In the genomic region with DNA sequence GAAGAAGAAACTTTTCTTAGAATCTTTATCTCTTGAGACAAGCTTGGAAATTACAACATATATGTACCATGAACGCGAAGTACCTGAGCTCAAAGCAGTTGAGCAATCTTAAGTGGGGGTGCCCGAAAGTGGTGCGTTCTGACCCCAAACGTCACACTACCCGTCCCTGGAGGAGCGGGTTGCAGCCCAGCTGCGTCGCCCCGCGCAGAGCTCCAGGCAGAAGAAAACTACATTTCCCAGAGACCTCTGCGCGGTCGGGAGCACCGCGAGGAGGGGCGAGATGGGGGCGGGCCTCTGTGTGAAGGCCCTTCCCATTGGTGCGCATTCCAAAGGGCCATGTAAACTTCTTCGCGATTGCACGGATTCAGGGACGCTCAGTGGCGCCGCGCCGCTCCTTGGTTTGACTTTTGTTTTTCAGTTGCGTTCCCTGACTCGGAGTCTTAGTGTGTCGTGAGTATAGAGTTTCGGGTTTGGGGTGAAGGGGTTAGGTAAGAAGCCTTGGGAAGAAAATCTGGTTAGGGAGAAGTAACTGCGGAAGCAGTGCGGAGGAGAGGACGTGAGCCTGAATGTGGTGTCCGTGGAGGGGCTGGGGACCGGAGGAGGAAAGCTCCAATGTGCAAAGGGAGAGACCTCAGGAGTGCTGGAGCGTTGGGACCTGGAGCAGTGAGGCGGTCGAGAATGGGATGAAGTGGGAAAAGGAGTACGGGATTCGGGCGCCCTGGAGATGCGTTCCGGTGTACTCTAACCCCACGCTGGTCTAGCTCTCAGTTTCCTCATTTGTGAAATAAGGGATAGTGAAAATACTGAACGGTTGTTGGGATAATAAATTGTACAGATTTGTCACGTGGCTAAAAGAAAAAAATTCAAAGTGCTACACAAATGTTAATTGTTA, we compare ENCODE assay signal across 1 cellular context.
A peak's percentile ranks its signal among the peaks of the same experiment; 100 is the strongest.
TF ChIP-seq lines count a peak whose summit lies in the region.

A gene (plus strand): TSS at position 410 of the 892 bp plus-strand sequence. CDS start 7,740 bp downstream, outside the sequence.

TF ChIP-seq in GM12878, 131 proteins besides CTCF, POLR2A, EP300 and RAD21 (continued from another document and continues in another):
- TF ChIP-seq, protein P1, sequence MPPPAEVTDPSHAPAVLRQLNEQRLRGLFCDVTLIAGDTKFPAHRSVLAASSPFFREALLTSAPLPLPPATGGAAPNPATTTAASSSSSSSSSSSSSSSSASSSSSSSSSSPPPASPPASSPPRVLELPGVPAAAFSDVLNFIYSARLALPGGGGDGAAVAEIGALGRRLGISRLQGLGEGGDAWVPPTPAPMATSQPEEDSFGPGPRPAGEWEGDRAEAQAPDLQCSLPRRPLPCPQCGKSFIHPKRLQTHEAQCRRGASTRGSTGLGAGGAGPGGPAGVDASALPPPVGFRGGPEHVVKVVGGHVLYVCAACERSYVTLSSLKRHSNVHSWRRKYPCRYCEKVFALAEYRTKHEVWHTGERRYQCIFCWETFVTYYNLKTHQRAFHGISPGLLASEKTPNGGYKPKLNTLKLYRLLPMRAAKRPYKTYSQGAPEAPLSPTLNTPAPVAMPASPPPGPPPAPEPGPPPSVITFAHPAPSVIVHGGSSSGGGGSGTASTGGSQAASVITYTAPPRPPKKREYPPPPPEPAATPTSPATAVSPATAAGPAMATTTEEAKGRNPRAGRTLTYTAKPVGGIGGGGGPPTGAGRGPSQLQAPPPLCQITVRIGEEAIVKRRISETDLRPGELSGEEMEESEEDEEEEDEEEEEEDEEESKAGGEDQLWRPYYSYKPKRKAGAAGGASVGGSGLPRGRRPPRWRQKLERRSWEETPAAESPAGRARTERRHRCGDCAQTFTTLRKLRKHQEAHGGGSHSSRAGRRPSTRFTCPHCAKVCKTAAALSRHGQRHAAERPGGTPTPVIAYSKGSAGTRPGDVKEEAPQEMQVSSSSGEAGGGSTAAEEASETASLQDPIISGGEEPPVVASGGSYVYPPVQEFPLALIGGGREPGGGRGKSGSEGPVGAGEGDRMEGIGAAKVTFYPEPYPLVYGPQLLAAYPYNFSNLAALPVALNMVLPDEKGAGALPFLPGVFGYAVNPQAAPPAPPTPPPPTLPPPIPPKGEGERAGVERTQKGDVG (CRISPR knock-in tag; IDR thresholded peaks at IDR 0.05), result no peak
- TF ChIP-seq STAT3 (IDR thresholded peaks at IDR 0.05; ENCODE audit: low read depth, low read length), result no peak
- TF ChIP-seq JUND (IDR thresholded peaks at IDR 0.05; ENCODE audit: low read depth, low read length), result no peak
- 0 out of 2 replicates have a peak, but pooled peaks have one; percentile 36 for TF ChIP-seq TCF3 (IDR thresholded peaks at IDR 0.05; ENCODE audit: borderline replicate concordance, insufficient read depth, low read depth, low read length)
- TF ChIP-seq SP1 (IDR thresholded peaks at IDR 0.05; ENCODE audit: low read depth, low read length), result peak; percentile 99
- peak; percentile 91 for TF ChIP-seq SIX5 (IDR thresholded peaks at IDR 0.05; ENCODE audit: low read depth, low read length, severe bottlenecking)
- TF ChIP-seq ZSCAN29 (IDR thresholded peaks at IDR 0.05), result no peak
- peak; percentile 94 for TF ChIP-seq NFYA (IDR thresholded peaks at IDR 0.05; ENCODE audit: borderline replicate concordance, low read depth, low read length)
- TF ChIP-seq ESRRA (IDR thresholded peaks at IDR 0.05; ENCODE audit: low read length), result no peak
- TF ChIP-seq SREBF1 (IDR thresholded peaks at IDR 0.05; ENCODE audit: low read length), result no peak
- TF ChIP-seq, protein P2, sequence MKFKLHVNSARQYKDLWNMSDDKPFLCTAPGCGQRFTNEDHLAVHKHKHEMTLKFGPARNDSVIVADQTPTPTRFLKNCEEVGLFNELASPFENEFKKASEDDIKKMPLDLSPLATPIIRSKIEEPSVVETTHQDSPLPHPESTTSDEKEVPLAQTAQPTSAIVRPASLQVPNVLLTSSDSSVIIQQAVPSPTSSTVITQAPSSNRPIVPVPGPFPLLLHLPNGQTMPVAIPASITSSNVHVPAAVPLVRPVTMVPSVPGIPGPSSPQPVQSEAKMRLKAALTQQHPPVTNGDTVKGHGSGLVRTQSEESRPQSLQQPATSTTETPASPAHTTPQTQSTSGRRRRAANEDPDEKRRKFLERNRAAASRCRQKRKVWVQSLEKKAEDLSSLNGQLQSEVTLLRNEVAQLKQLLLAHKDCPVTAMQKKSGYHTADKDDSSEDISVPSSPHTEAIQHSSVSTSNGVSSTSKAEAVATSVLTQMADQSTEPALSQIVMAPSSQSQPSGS (IDR thresholded peaks at IDR 0.05; ENCODE audit: low read length), result no peak
- TF ChIP-seq ZZZ3 (IDR thresholded peaks at IDR 0.05; ENCODE audit: control insufficient read depth, insufficient read length, low read depth), result no peak
- TF ChIP-seq, protein P3, sequence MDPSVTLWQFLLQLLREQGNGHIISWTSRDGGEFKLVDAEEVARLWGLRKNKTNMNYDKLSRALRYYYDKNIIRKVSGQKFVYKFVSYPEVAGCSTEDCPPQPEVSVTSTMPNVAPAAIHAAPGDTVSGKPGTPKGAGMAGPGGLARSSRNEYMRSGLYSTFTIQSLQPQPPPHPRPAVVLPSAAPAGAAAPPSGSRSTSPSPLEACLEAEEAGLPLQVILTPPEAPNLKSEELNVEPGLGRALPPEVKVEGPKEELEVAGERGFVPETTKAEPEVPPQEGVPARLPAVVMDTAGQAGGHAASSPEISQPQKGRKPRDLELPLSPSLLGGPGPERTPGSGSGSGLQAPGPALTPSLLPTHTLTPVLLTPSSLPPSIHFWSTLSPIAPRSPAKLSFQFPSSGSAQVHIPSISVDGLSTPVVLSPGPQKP (IDR thresholded peaks at IDR 0.05; ENCODE audit: low read depth, low read length), result peak; percentile 55; the same call in 1 of the 2 replicates
- peak; percentile 99 for TF ChIP-seq CHD2 (IDR thresholded peaks at IDR 0.05; ENCODE audit: borderline replicate concordance, low read depth, low read length)
- TF ChIP-seq FOXM1 (IDR thresholded peaks at IDR 0.05; ENCODE audit: low read depth, low read length), result no peak
- TF ChIP-seq, protein P4, sequence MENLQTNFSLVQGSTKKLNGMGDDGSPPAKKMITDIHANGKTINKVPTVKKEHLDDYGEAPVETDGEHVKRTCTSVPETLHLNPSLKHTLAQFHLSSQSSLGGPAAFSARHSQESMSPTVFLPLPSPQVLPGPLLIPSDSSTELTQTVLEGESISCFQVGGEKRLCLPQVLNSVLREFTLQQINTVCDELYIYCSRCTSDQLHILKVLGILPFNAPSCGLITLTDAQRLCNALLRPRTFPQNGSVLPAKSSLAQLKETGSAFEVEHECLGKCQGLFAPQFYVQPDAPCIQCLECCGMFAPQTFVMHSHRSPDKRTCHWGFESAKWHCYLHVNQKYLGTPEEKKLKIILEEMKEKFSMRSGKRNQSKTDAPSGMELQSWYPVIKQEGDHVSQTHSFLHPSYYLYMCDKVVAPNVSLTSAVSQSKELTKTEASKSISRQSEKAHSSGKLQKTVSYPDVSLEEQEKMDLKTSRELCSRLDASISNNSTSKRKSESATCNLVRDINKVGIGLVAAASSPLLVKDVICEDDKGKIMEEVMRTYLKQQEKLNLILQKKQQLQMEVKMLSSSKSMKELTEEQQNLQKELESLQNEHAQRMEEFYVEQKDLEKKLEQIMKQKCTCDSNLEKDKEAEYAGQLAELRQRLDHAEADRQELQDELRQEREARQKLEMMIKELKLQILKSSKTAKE (IDR thresholded peaks at IDR 0.05; ENCODE audit: low read depth, poor library complexity, severe bottlenecking), result peak; percentile 14
- TF ChIP-seq, protein P5, sequence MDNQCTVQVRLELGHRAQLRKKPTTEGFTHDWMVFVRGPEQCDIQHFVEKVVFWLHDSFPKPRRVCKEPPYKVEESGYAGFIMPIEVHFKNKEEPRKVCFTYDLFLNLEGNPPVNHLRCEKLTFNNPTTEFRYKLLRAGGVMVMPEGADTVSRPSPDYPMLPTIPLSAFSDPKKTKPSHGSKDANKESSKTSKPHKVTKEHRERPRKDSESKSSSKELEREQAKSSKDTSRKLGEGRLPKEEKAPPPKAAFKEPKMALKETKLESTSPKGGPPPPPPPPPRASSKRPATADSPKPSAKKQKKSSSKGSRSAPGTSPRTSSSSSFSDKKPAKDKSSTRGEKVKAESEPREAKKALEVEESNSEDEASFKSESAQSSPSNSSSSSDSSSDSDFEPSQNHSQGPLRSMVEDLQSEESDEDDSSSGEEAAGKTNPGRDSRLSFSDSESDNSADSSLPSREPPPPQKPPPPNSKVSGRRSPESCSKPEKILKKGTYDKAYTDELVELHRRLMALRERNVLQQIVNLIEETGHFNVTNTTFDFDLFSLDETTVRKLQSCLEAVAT (IDR thresholded peaks at IDR 0.05), result 0 out of 2 replicates have a peak, but pooled peaks have one; percentile 61
- peak; percentile 46; the same call in 1 of the 2 replicates for TF ChIP-seq POLR2AphosphoS5 (IDR thresholded peaks at IDR 0.05; ENCODE audit: low read length)
- TF ChIP-seq, protein P6, sequence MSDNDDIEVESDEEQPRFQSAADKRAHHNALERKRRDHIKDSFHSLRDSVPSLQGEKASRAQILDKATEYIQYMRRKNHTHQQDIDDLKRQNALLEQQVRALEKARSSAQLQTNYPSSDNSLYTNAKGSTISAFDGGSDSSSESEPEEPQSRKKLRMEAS (IDR thresholded peaks at IDR 0.05; ENCODE audit: low read depth, low read length), result peak; percentile 21; the same call in 1 of the 2 replicates
- peak; percentile 93 for TF ChIP-seq IKZF1 (conservative IDR thresholded peaks at IDR 0.05)
- TF ChIP-seq WRNIP1 (IDR thresholded peaks at IDR 0.05; ENCODE audit: borderline replicate concordance, low read depth, low read length), result 0 out of 2 replicates have a peak, but pooled peaks have one; percentile 70
- no peak for TF ChIP-seq CEBPB (IDR thresholded peaks at IDR 0.05; ENCODE audit: borderline replicate concordance in 1 of 2, low read depth in 2 of 2, low read length in 2 of 2)
- peak; percentile 92 for TF ChIP-seq HDGF (IDR thresholded peaks at IDR 0.05)
- TF ChIP-seq SMAD1 (IDR thresholded peaks at IDR 0.05; ENCODE audit: low read depth, partially characterized antibody), result no peak
- peak; percentile 97 for TF ChIP-seq CBFB (IDR thresholded peaks at IDR 0.05; ENCODE audit: low read depth)
- no peak for TF ChIP-seq TAF1 (IDR thresholded peaks at IDR 0.05; ENCODE audit: borderline replicate concordance, low read depth, low read length)
- no peak for TF ChIP-seq ETV6 (conservative IDR thresholded peaks at IDR 0.05 in 1 of 2, IDR thresholded peaks at IDR 0.05 in 1 of 2; ENCODE audit: borderline replicate concordance in 1 of 2, low read depth in 1 of 2)
- peak; percentile 24 for TF ChIP-seq MYC (IDR thresholded peaks at IDR 0.05; ENCODE audit: insufficient read depth, insufficient read length, insufficient replicate concordance, low read length, severe bottlenecking)
- TF ChIP-seq, protein P7, sequence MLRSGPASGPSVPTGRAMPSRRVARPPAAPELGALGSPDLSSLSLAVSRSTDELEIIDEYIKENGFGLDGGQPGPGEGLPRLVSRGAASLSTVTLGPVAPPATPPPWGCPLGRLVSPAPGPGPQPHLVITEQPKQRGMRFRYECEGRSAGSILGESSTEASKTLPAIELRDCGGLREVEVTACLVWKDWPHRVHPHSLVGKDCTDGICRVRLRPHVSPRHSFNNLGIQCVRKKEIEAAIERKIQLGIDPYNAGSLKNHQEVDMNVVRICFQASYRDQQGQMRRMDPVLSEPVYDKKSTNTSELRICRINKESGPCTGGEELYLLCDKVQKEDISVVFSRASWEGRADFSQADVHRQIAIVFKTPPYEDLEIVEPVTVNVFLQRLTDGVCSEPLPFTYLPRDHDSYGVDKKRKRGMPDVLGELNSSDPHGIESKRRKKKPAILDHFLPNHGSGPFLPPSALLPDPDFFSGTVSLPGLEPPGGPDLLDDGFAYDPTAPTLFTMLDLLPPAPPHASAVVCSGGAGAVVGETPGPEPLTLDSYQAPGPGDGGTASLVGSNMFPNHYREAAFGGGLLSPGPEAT (IDR thresholded peaks at IDR 0.05; ENCODE audit: low read depth), result peak; percentile 66
- no peak; the same call in none of the 2 replicates for TF ChIP-seq MXI1 (IDR thresholded peaks at IDR 0.05; ENCODE audit: low read depth, low read length)
- TF ChIP-seq MEF2A (IDR thresholded peaks at IDR 0.05; ENCODE audit: insufficient read depth, low read depth, low read length), result no peak
- 0 out of 2 replicates have a peak, but pooled peaks have one; percentile 13 for TF ChIP-seq NRF1 (conservative IDR thresholded peaks at IDR 0.05; ENCODE audit: low read depth, low read length)
- TF ChIP-seq RCOR1 (conservative IDR thresholded peaks at IDR 0.05; ENCODE audit: low read depth, low read length), result peak; percentile 94
- TF ChIP-seq RB1 (IDR thresholded peaks at IDR 0.05; ENCODE audit: borderline replicate concordance), result no peak
- peak; percentile 90 for TF ChIP-seq TARDBP (IDR thresholded peaks at IDR 0.05; ENCODE audit: borderline replicate concordance)
- TF ChIP-seq, protein P8, sequence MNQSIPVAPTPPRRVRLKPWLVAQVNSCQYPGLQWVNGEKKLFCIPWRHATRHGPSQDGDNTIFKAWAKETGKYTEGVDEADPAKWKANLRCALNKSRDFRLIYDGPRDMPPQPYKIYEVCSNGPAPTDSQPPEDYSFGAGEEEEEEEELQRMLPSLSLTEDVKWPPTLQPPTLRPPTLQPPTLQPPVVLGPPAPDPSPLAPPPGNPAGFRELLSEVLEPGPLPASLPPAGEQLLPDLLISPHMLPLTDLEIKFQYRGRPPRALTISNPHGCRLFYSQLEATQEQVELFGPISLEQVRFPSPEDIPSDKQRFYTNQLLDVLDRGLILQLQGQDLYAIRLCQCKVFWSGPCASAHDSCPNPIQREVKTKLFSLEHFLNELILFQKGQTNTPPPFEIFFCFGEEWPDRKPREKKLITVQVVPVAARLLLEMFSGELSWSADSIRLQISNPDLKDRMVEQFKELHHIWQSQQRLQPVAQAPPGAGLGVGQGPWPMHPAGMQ (IDR thresholded peaks at IDR 0.05; ENCODE audit: borderline replicate concordance), result peak; percentile 75
- peak; percentile 87 for TF ChIP-seq SREBF2 (IDR thresholded peaks at IDR 0.05; ENCODE audit: low read length)
- peak; percentile 77 for TF ChIP-seq NBN (IDR thresholded peaks at IDR 0.05)
- TF ChIP-seq YY1 (IDR thresholded peaks at IDR 0.05; ENCODE audit: low read depth, low read length), result peak; percentile 57; the same call in 1 of the 2 replicates
- TF ChIP-seq STAT1 (conservative IDR thresholded peaks at IDR 0.05), result no peak
